ENCODE assay signal across 8 cellular contexts in genomic region chr21:37282602-37283001, GRCh38. TPM values are rescaled to one million over a fixed set of nuclear protein-coding genes. Genes with fewer than 3 reads are reported as not detected.
DNase-seq lines count a peak whose midpoint lies in the region; ATAC-seq and TF ChIP-seq lines count a peak whose summit lies in the region.
"Not testable (repeated sequence)": the region's sequence is repeated elsewhere in the genome, so short reads cannot be mapped to it uniquely, and the experiment has no call there.

No MANE protein-coding gene starts in this region.

- not testable (repeated sequence) for H3K36me3 Mint-ChIP-seq in CD8-positive, alpha-beta T cell; activated CD4-positive, alpha-beta T cell treated with anti-CD3 and anti-CD28 coated beads, Interleukin-2, amount 10 ng/mL, durations not matched to agents 7 days and 5 days (ENCODE audit: low read depth); activated T-helper 1 cell treated with anti-CD3 and anti-CD28 coated beads, Interleukin-12 subunit alpha, Interleukin-12 subunit beta, Interleukin-2, Interleukin-4 antibody, amounts not matched to agents 30 ng/mL and 10 ng/mL and 1 ng/mL, durations not matched to agents 14 hours and 24 hours and 36 hours (ENCODE audit: low read depth); activated naive CD8-positive, alpha-beta T cell treated with anti-CD3 and anti-CD28 coated beads, Interleukin-2, amount 50 U/mL, for 24 hours (ENCODE audit: low read depth); immature natural killer cell; natural killer cell treated with Interleukin-12 subunit alpha and Interleukin-12 subunit beta and Interleukin-15 and Interleukin-18, amount 100 ng/mL, for 72 hours

- not testable (repeated sequence) for H3K27ac ChIP-seq in CD8-positive, alpha-beta T cell (ENCODE audit: low read depth, low read length)

- peak in 1 of 7 experiments; percentile 43 for DNase-seq in CD8-positive, alpha-beta T cell
- DNase-seq in SHP77 treated with DMSO at 0.1 percent for 48 hours (lab: John Stamatoyannopoulos, UW) (peak; percentile 2), immature natural killer cell (peak in 2 of 3 donors; percentile 5 to 9)
- DNase-seq in activated CD4-positive, alpha-beta T cell treated with anti-CD3 and anti-CD28 coated beads, Interleukin-2, amount 10 ng/mL, durations not matched to agents 7 days and 5 days; activated T-helper 1 cell treated with anti-CD3 and anti-CD28 coated beads, Interleukin-12 subunit alpha, Interleukin-12 subunit beta, Interleukin-2, Interleukin-4 antibody, amounts not matched to agents 30 ng/mL and 10 ng/mL and 1 ng/mL, durations not matched to agents 14 hours and 24 hours and 36 hours (ENCODE audit: low spot score); activated naive CD8-positive, alpha-beta T cell treated with anti-CD3 and anti-CD28 coated beads, Interleukin-2, amount 50 U/mL, for 24 hours; natural killer cell treated with Interleukin-12 subunit alpha and Interleukin-12 subunit beta and Interleukin-15 and Interleukin-18, amount 100 ng/mL, for 72 hours (ENCODE audit: low spot score): not testable (repeated sequence)
- DNase-seq in stimulated activated naive CD8-positive, alpha-beta T cell treated with anti-CD3 and anti-CD28 coated beads, Interleukin-15, amount 100 ng/mL, for 72 hours = peak in 1 of 2 donors; percentile 28

- H3K27me3 ChIP-seq in CD8-positive, alpha-beta T cell (ENCODE audit: insufficient read depth, low read length) = not testable (repeated sequence)

- H3K9me3 Mint-ChIP-seq in CD8-positive, alpha-beta T cell; activated CD4-positive, alpha-beta T cell treated with anti-CD3 and anti-CD28 coated beads, Interleukin-2, amount 10 ng/mL, durations not matched to agents 7 days and 5 days; activated T-helper 1 cell treated with anti-CD3 and anti-CD28 coated beads, Interleukin-12 subunit alpha, Interleukin-12 subunit beta, Interleukin-2, Interleukin-4 antibody, amounts not matched to agents 30 ng/mL and 10 ng/mL and 1 ng/mL, durations not matched to agents 14 hours and 24 hours and 36 hours; activated naive CD8-positive, alpha-beta T cell treated with anti-CD3 and anti-CD28 coated beads, Interleukin-2, amount 50 U/mL, for 24 hours; immature natural killer cell; natural killer cell treated with Interleukin-12 subunit alpha and Interleukin-12 subunit beta and Interleukin-15 and Interleukin-18, amount 100 ng/mL, for 72 hours; stimulated activated naive CD8-positive, alpha-beta T cell treated with anti-CD3 and anti-CD28 coated beads, Interleukin-15, amount 100 ng/mL, for 72 hours: not testable (repeated sequence)

- not testable (repeated sequence) for TF ChIP-seq CTCF in CD8-positive, alpha-beta T cell (IDR thresholded peaks at IDR 0.05)

- H3K4me1 Mint-ChIP-seq in CD8-positive, alpha-beta T cell (ENCODE audit: low read depth); activated CD4-positive, alpha-beta T cell treated with anti-CD3 and anti-CD28 coated beads, Interleukin-2, amount 10 ng/mL, durations not matched to agents 7 days and 5 days; activated T-helper 1 cell treated with anti-CD3 and anti-CD28 coated beads, Interleukin-12 subunit alpha, Interleukin-12 subunit beta, Interleukin-2, Interleukin-4 antibody, amounts not matched to agents 30 ng/mL and 10 ng/mL and 1 ng/mL, durations not matched to agents 14 hours and 24 hours and 36 hours (ENCODE audit: low read depth); activated naive CD8-positive, alpha-beta T cell treated with anti-CD3 and anti-CD28 coated beads, Interleukin-2, amount 50 U/mL, for 24 hours; natural killer cell treated with Interleukin-12 subunit alpha and Interleukin-12 subunit beta and Interleukin-15 and Interleukin-18, amount 100 ng/mL, for 72 hours (ENCODE audit: low read depth in 2 of 2); stimulated activated naive CD8-positive, alpha-beta T cell treated with anti-CD3 and anti-CD28 coated beads, Interleukin-15, amount 100 ng/mL, for 72 hours: not testable (repeated sequence)
- peaks cover 0 to 11% of the 10 kb centered on the region in 2 donors for H3K4me1 Mint-ChIP-seq in immature natural killer cell

- peak overlapping the region; percentile 82 for H3K4me3 Mint-ChIP-seq in CD8-positive, alpha-beta T cell
- peak overlapping the region; percentile 57 for H3K4me3 Mint-ChIP-seq in activated CD4-positive, alpha-beta T cell treated with anti-CD3 and anti-CD28 coated beads, Interleukin-2, amount 10 ng/mL, durations not matched to agents 7 days and 5 days
- H3K4me3 Mint-ChIP-seq in activated T-helper 1 cell treated with anti-CD3 and anti-CD28 coated beads, Interleukin-12 subunit alpha, Interleukin-12 subunit beta, Interleukin-2, Interleukin-4 antibody, amounts not matched to agents 30 ng/mL and 10 ng/mL and 1 ng/mL, durations not matched to agents 14 hours and 24 hours and 36 hours = peak overlapping the region; percentile 70
- peak overlapping the region; percentile 76 for H3K4me3 Mint-ChIP-seq in activated naive CD8-positive, alpha-beta T cell treated with anti-CD3 and anti-CD28 coated beads, Interleukin-2, amount 50 U/mL, for 24 hours
- H3K4me3 Mint-ChIP-seq in immature natural killer cell = peak overlapping the region; percentile 48 to 94 (median 87)
- peak overlapping the region; percentile 38 for H3K4me3 Mint-ChIP-seq in natural killer cell treated with Interleukin-12 subunit alpha and Interleukin-12 subunit beta and Interleukin-15 and Interleukin-18, amount 100 ng/mL, for 72 hours
- peak overlapping the region; percentile 38 to 78 for H3K4me3 Mint-ChIP-seq in stimulated activated naive CD8-positive, alpha-beta T cell treated with anti-CD3 and anti-CD28 coated beads, Interleukin-15, amount 100 ng/mL, for 72 hours

- not testable (repeated sequence) for ATAC-seq in CD8-positive, alpha-beta T cell; activated naive CD8-positive, alpha-beta T cell treated with anti-CD3 and anti-CD28 coated beads, Interleukin-2, amount 50 U/mL, for 24 hours; natural killer cell treated with Interleukin-12 subunit alpha and Interleukin-12 subunit beta and Interleukin-15 and Interleukin-18, amount 100 ng/mL, for 72 hours; stimulated activated naive CD8-positive, alpha-beta T cell treated with anti-CD3 and anti-CD28 coated beads, Interleukin-15, amount 100 ng/mL, for 72 hours

- not testable (repeated sequence) for H3K36me3 ChIP-seq in CD8-positive, alpha-beta T cell (ENCODE audit: insufficient read depth, low read length)

- CTCF ChIA-PET in CD8-positive, alpha-beta T cell (lab: Charles Lee); activated CD4-positive, alpha-beta T cell treated with anti-CD3 and anti-CD28 coated beads, Interleukin-2, amount 10 ng/mL, durations not matched to agents 7 days and 5 days (lab: Charles Lee): not testable (repeated sequence)

- intact Hi-C loops in CD8-positive, alpha-beta T cell (cut with DNase I, micrococcal nuclease); activated T-helper 1 cell treated with anti-CD3 and anti-CD28 coated beads, Interleukin-12 subunit alpha, Interleukin-12 subunit beta, Interleukin-2, Interleukin-4 antibody, amounts not matched to agents 30 ng/mL and 10 ng/mL and 1 ng/mL, durations not matched to agents 14 hours and 24 hours and 36 hours (cut with micrococcal nuclease): not testable (repeated sequence)

- not testable (repeated sequence) for H3K4me3 ChIP-seq in CD8-positive, alpha-beta T cell (ENCODE audit: low read depth, low read length)

- H3K27ac Mint-ChIP-seq in CD8-positive, alpha-beta T cell = peak overlapping the region; percentile 87
- H3K27ac Mint-ChIP-seq in activated CD4-positive, alpha-beta T cell treated with anti-CD3 and anti-CD28 coated beads, Interleukin-2, amount 10 ng/mL, durations not matched to agents 7 days and 5 days = peak overlapping the region; percentile 60
- H3K27ac Mint-ChIP-seq in activated T-helper 1 cell treated with anti-CD3 and anti-CD28 coated beads, Interleukin-12 subunit alpha, Interleukin-12 subunit beta, Interleukin-2, Interleukin-4 antibody, amounts not matched to agents 30 ng/mL and 10 ng/mL and 1 ng/mL, durations not matched to agents 14 hours and 24 hours and 36 hours = peak overlapping the region; percentile 29
- peak overlapping the region; percentile 50 for H3K27ac Mint-ChIP-seq in activated naive CD8-positive, alpha-beta T cell treated with anti-CD3 and anti-CD28 coated beads, Interleukin-2, amount 50 U/mL, for 24 hours
- H3K27ac Mint-ChIP-seq in immature natural killer cell = peak overlapping the region; percentile 42 to 85 (median 68)
- H3K27ac Mint-ChIP-seq in natural killer cell treated with Interleukin-12 subunit alpha and Interleukin-12 subunit beta and Interleukin-15 and Interleukin-18, amount 100 ng/mL, for 72 hours = peak overlapping the region in 1 of 2 donors; percentile 50
- not testable (repeated sequence) for H3K27ac Mint-ChIP-seq in stimulated activated naive CD8-positive, alpha-beta T cell treated with anti-CD3 and anti-CD28 coated beads, Interleukin-15, amount 100 ng/mL, for 72 hours

- not testable (repeated sequence) for H3K27me3 Mint-ChIP-seq in CD8-positive, alpha-beta T cell (ENCODE audit: low read depth); activated CD4-positive, alpha-beta T cell treated with anti-CD3 and anti-CD28 coated beads, Interleukin-2, amount 10 ng/mL, durations not matched to agents 7 days and 5 days; activated T-helper 1 cell treated with anti-CD3 and anti-CD28 coated beads, Interleukin-12 subunit alpha, Interleukin-12 subunit beta, Interleukin-2, Interleukin-4 antibody, amounts not matched to agents 30 ng/mL and 10 ng/mL and 1 ng/mL, durations not matched to agents 14 hours and 24 hours and 36 hours (ENCODE audit: insufficient read depth); activated naive CD8-positive, alpha-beta T cell treated with anti-CD3 and anti-CD28 coated beads, Interleukin-2, amount 50 U/mL, for 24 hours; immature natural killer cell (ENCODE audit: low read depth in 3 of 3); natural killer cell treated with Interleukin-12 subunit alpha and Interleukin-12 subunit beta and Interleukin-15 and Interleukin-18, amount 100 ng/mL, for 72 hours; stimulated activated naive CD8-positive, alpha-beta T cell treated with anti-CD3 and anti-CD28 coated beads, Interleukin-15, amount 100 ng/mL, for 72 hours

- not testable (repeated sequence) for H3K4me1 ChIP-seq in CD8-positive, alpha-beta T cell (ENCODE audit: insufficient read depth, low read length)

- POLR2A ChIA-PET in CD8-positive, alpha-beta T cell (lab: Charles Lee); activated CD4-positive, alpha-beta T cell treated with anti-CD3 and anti-CD28 coated beads, Interleukin-2, amount 10 ng/mL, durations not matched to agents 7 days and 5 days (lab: Charles Lee): not testable (repeated sequence)

- not testable (repeated sequence) for H3K9me3 ChIP-seq in CD8-positive, alpha-beta T cell (ENCODE audit: low read length)

RNA-seq across cellular contexts. Expression of gene VPS26C, which starts 15.5 kb away (rescaled TPM):
- 10 to 100 TPM; 37.4 to 39.4 TPM for total RNA-seq in CD8-positive, alpha-beta T cell
- total RNA-seq in activated CD4-positive, alpha-beta T cell treated with anti-CD3 and anti-CD28 coated beads, Interleukin-2, amount 10 ng/mL, durations not matched to agents 7 days and 5 days = 10 to 100 TPM; 80.1 to 85.6 TPM
- total RNA-seq in activated T-helper 1 cell treated with anti-CD3 and anti-CD28 coated beads, Interleukin-12 subunit alpha, Interleukin-12 subunit beta, Interleukin-2, Interleukin-4 antibody, amounts not matched to agents 30 ng/mL and 10 ng/mL and 1 ng/mL, durations not matched to agents 14 hours and 24 hours and 36 hours = 53.8 and 58.9 TPM in 2 replicates
- 10 to 100 TPM; 67.7 to 95.1 (median 90.8) TPM for polyA plus RNA-seq in immature natural killer cell
- 10 to 100 TPM; 62.0 to 87.0 TPM for total RNA-seq in natural killer cell treated with Interleukin-12 subunit alpha and Interleukin-12 subunit beta and Interleukin-15 and Interleukin-18, amount 100 ng/mL, for 72 hours
